28 cellular contexts compared by ENCODE assay signal in the genomic region with DNA sequence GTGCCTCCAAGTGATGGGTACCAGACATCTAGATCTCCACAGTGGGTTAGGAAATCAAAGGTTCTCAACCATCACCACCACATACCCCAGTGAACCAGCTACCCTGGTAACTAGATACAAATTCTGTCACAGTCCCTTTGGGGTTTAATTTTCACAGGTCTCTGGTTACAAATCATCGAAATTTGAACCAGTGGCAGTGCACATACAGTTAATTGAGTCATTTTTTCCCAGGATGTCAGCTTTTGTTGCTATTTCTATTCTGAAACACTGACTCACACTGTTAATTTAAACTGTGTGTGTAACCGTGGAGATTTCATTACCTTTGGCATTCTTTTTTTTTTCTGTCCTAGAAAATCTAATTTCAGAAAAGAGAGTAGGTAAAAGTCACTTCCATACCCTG.
"Had no signal": no experiment of that assay in that cellular context is flagged by ENCODE, and none has a peak within 500 bp of the region (broad histone marks: within the 10 kb centered on the region; RNA-seq: fewer than 3 reads in every experiment).

No MANE protein-coding gene starts in this region.

- H3K4me3 Mint-ChIP-seq: activated B cell treated with CpG ODN at 0.5 μM for 24 hours; activated CD4-positive, alpha-beta memory T cell treated with anti-CD3 and anti-CD28 coated beads for 36 hours; activated CD4-positive, alpha-beta T cell treated with anti-CD3 and anti-CD28 coated beads, Interleukin-2, amount 10 ng/mL, durations not matched to agents 7 days and 5 days; activated naive CD4-positive, alpha-beta T cell treated with anti-CD3 and anti-CD28 coated beads, Interleukin-2, amount 50 U/mL, for 24 hours; central memory CD8-positive, alpha-beta T cell; T-cell had no signal

- DNase-seq: activated B cell treated with CpG ODN at 0.5 μM for 24 hours; activated CD4-positive, alpha-beta memory T cell treated with anti-CD3 and anti-CD28 coated beads for 36 hours; activated CD4-positive, alpha-beta T cell treated with anti-CD3 and anti-CD28 coated beads, Interleukin-2, amount 10 ng/mL, durations not matched to agents 7 days and 5 days; activated effector memory CD4-positive, alpha-beta T cell treated with Interleukin-2 at 50 U/mL for 16 hours; activated naive CD4-positive, alpha-beta T cell; activated T-cell treated with anti-CD3 and anti-CD28 coated beads, Interleukin-2, amount 50 U/mL, for 1 hour; aorta; body of pancreas; KG1; MM.1S; NCI-H1105; NCI-H1436; NCI-H1694 treated with DMSO at 0.1 percent for 48 hours; NCI-H2029 treated with DMSO at 0.1 percent for 48 hours; NCI-H345; NCI-H510A treated with DMSO at 0.1 percent for 48 hours; NCI-H69; NK-92 treated with Interleukin-12 subunit alpha and Interleukin-12 subunit beta, amount 100 ng/mL, for 24 hours; OCI-M1; RPMI8226; T-cell; T-helper 2 cell; T1000 had no signal

- ATAC-seq: body of pancreas, Panc1, Right ventricle myocardium inferior, T-cell had no signal

- H3K36me3 Mint-ChIP-seq: activated CD4-positive, alpha-beta memory T cell treated with anti-CD3 and anti-CD28 coated beads for 36 hours; activated naive CD4-positive, alpha-beta T cell treated with anti-CD3 and anti-CD28 coated beads, Interleukin-2, amount 50 U/mL, for 24 hours; T-cell had no signal

- H3K4me1 ChIP-seq: body of pancreas had no signal

- H3K4me1 Mint-ChIP-seq: activated B cell treated with CpG ODN at 0.5 μM for 24 hours; activated CD4-positive, alpha-beta T cell treated with anti-CD3 and anti-CD28 coated beads, Interleukin-2, amount 10 ng/mL, durations not matched to agents 7 days and 5 days; activated naive CD4-positive, alpha-beta T cell treated with anti-CD3 and anti-CD28 coated beads, Interleukin-2, amount 50 U/mL, for 24 hours; central memory CD8-positive, alpha-beta T cell; T-cell had no signal

- H3K27me3 ChIP-seq: body of pancreas had no signal

- H3K9me3 ChIP-seq: body of pancreas had no signal

- H3K27ac Mint-ChIP-seq: activated B cell treated with CpG ODN at 0.5 μM for 24 hours; activated CD4-positive, alpha-beta memory T cell treated with anti-CD3 and anti-CD28 coated beads for 36 hours; activated CD4-positive, alpha-beta T cell treated with anti-CD3 and anti-CD28 coated beads, Interleukin-2, amount 10 ng/mL, durations not matched to agents 7 days and 5 days; activated naive CD4-positive, alpha-beta T cell treated with anti-CD3 and anti-CD28 coated beads, Interleukin-2, amount 50 U/mL, for 24 hours; T-cell had no signal

- H3K9me3 Mint-ChIP-seq: activated CD4-positive, alpha-beta T cell treated with anti-CD3 and anti-CD28 coated beads, Interleukin-2, amount 10 ng/mL, durations not matched to agents 7 days and 5 days; activated naive CD4-positive, alpha-beta T cell treated with anti-CD3 and anti-CD28 coated beads, Interleukin-2, amount 50 U/mL, for 24 hours had no signal

- H3K27ac ChIP-seq: body of pancreas, SK-N-MC had no signal

- H3K27me3 Mint-ChIP-seq: activated B cell treated with CpG ODN at 0.5 μM for 24 hours; activated CD4-positive, alpha-beta memory T cell treated with anti-CD3 and anti-CD28 coated beads for 36 hours; activated CD4-positive, alpha-beta T cell treated with anti-CD3 and anti-CD28 coated beads, Interleukin-2, amount 10 ng/mL, durations not matched to agents 7 days and 5 days; activated naive CD4-positive, alpha-beta T cell treated with anti-CD3 and anti-CD28 coated beads, Interleukin-2, amount 50 U/mL, for 24 hours; central memory CD8-positive, alpha-beta T cell; T-cell had no signal

- H3K4me3 ChIP-seq: body of pancreas, SK-N-MC had no signal
